15 cellular contexts compared by ENCODE assay signal in the genomic region with DNA sequence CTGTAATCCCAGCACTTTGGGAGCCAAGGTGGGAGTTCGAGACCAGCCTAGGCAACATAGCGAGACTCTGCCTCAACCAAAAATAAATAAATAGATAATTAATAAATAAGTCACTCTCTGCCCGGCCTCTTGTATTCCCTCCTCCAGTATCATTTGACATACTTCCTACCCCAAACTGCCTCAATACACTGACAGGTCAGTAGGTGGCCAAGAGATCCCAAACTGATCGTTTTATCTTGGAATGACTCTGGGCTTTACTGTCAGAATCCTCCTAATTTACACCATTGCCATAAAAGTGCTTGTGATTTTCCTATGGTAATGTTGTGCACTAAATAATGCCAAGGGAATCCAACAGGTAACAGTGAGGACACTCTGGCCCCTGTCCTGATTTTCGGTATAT.
"Had no signal": no experiment of that assay in that cellular context is flagged by ENCODE, and none has a peak within 500 bp of the region (broad histone marks: within the 10 kb centered on the region; RNA-seq: fewer than 3 reads in every experiment).

No MANE protein-coding gene starts in this region.

- H3K27me3 ChIP-seq: brain microvascular endothelial cell, neural progenitor cell had no signal

- H2AFZ ChIP-seq: neural progenitor cell had no signal

- H3K4me1 ChIP-seq: neural progenitor cell had no signal

- H3K4me2 ChIP-seq: neural progenitor cell had no signal

- H3K27me3 Mint-ChIP-seq: activated naive CD8-positive, alpha-beta T cell treated with anti-CD3 and anti-CD28 coated beads for 36 hours; central memory CD8-positive, alpha-beta T cell; naive B cell; T-cell had no signal

- DNase-seq: activated CD4-positive, alpha-beta memory T cell treated with anti-CD3 and anti-CD28 coated beads, Interleukin-2, amount 10 ng/mL, durations not matched to agents 7 days and 5 days; activated effector memory CD4-positive, alpha-beta T cell treated with anti-CD3 and anti-CD28 coated beads, Interleukin-2, amount 50 U/mL, for 16 hours; activated naive CD8-positive, alpha-beta T cell treated with anti-CD3 and anti-CD28 coated beads for 36 hours; activated T-cell treated with anti-CD3 and anti-CD28 coated beads, Interleukin-2, amount 50 U/mL, for 48 hours; brain microvascular endothelial cell; cortex of kidney; effector CD8-positive, alpha-beta T cell; naive B cell; stimulated activated CD4-positive, alpha-beta T cell treated with anti-CD3 and anti-CD28 coated beads, Interleukin-1b, Interleukin-23, amount 100 ng/mL, for 48 hours; T-cell; T1000 had no signal

- H3K4me3 Mint-ChIP-seq: activated CD4-positive, alpha-beta memory T cell treated with anti-CD3 and anti-CD28 coated beads, Interleukin-2, amount 10 ng/mL, durations not matched to agents 7 days and 5 days; activated naive CD8-positive, alpha-beta T cell treated with anti-CD3 and anti-CD28 coated beads for 36 hours; central memory CD8-positive, alpha-beta T cell; naive B cell; neural progenitor cell; T-cell had no signal

- H3K36me3 Mint-ChIP-seq: naive B cell, neural progenitor cell, T-cell had no signal

- H3K4me3 ChIP-seq: lung, neural progenitor cell had no signal

- H3K27ac ChIP-seq: brain microvascular endothelial cell, neural progenitor cell had no signal

- ATAC-seq: sciatic nerve, T-cell had no signal

- H3K9me3 Mint-ChIP-seq: activated CD4-positive, alpha-beta memory T cell treated with anti-CD3 and anti-CD28 coated beads, Interleukin-2, amount 10 ng/mL, durations not matched to agents 7 days and 5 days; central memory CD8-positive, alpha-beta T cell; naive B cell; neural progenitor cell; T-cell had no signal

- H3K27ac Mint-ChIP-seq: activated CD4-positive, alpha-beta memory T cell treated with anti-CD3 and anti-CD28 coated beads, Interleukin-2, amount 10 ng/mL, durations not matched to agents 7 days and 5 days; activated naive CD8-positive, alpha-beta T cell treated with anti-CD3 and anti-CD28 coated beads for 36 hours; neural progenitor cell; T-cell had no signal

- H3K36me3 ChIP-seq: brain microvascular endothelial cell, neural progenitor cell had no signal

- H3K9ac ChIP-seq: neural progenitor cell had no signal
